In the genomic region with DNA sequence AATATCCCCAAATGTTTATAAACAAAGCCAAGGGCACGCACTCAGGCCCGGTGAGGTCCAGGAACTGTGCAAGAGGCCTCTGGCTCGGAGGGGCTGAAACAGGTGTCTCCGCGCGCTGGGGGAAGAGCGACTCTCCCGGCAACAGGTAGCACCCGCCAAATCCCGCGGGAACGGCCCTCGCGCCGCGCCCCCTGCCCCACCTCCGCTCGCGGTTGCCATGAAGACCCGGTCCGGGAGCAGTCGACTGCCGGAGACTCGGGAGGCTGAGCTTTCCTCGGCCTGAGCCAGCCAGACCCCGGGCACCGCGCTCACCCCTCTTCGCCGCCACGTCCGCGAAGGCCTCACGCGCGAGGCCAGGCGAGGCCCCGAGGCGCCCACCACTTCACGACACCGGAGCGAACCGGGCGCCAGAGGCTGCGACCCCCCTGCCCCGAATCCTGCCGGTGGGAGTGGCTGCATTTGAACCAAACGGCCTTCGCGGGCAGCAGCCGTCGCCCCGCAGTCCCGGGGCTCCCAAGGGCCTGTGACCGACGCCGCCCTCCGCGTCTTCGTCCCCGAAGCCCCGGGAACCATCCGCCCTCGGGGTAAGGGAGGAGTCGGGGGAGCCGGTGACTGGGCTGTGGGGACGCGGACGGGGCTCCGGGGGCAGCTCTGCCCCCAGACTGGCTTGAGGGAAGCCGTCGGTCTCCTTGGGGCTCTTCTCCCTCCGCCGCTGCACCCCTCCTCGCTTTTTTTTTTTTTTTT, we compare ENCODE assay signal across 8 cellular contexts. TPM values are rescaled to one million over a fixed set of nuclear protein-coding genes. Genes with fewer than 3 reads are reported as not detected.
DNase-seq lines count a peak whose midpoint lies in the region; ATAC-seq and TF ChIP-seq lines count a peak whose summit lies in the region.

A gene with protein sequence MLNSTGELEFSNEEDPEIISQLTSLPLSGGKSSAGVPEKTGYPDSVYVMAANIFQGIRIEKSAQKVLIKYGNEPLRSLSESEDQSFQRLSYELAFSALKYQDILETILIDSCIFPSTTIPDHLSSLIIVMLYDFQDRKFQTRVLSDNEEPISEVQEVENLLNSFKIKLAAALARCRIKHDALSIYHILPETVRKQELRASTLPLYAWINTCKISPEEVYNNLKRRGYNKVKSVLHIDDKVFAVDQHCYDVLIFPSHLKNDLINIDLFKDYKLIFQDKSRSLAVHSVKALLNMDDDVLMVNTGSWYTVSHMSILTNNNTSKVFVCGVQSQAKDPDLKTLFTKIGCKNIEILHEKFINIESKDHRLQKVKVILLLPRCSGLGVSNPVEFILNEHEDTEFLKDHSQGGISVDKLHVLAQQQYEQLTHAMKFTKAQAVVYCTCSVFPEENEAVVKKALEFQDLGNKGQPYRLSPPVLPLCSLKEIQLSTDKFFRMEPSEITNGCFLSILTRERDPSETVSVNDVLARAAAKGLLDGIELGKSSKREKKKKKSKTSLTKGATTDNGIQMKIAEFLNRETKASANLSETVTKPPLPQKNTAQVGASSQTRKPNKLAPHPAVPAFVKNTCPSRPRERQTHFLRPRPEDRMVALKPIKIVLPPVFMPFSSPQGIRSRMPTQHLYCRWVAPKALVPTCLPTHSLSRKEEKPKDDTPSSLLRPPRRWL (plus strand): TSS at position 239 of the 744 bp plus-strand sequence. CDS start 739 bp downstream, outside the sequence.

- DNase-seq in SHP77 (lab: John Stamatoyannopoulos, UW) (peak; percentile 66 to 67), SHP77 treated with DMSO at 0.1 percent for 48 hours (lab: John Stamatoyannopoulos, UW) (no peak), SW480 (ENCODE audit: low spot score) (peak; percentile 79), mucosa of descending colon (peak; percentile 89 to 93 (median 89)), tibial artery (peak in 1 of 2 donors; percentile 80), hepatic stellate cell (ENCODE audit: low spot score) (no peak)

- 1% methylated on average over 75 of the region's 75 CpGs for WGBS in HUES64

- H3K36me3 ChIP-seq in HUES64 (ENCODE audit: insufficient read depth, low read length) (peaks cover 13% of the 10 kb centered on the region), endocrine pancreas (ENCODE audit: control insufficient read depth, insufficient read depth, low read length) (no peaks in the 10 kb centered on the region), mucosa of descending colon (ENCODE audit: low read depth) (no peaks in the 10 kb centered on the region), tibial artery (no peaks in the 10 kb centered on the region)

- H3K4me3 ChIP-seq in HUES64 (ENCODE audit: low read length), result peak within 1 kb of the TSS; percentile 83
- H3K4me3 ChIP-seq in endocrine pancreas (ENCODE audit: control insufficient read depth, insufficient read depth, low read length), result peak within 1 kb of the TSS; percentile 77
- peak within 1 kb of the TSS; percentile 33 for H3K4me3 ChIP-seq in mucosa of descending colon
- H3K4me3 ChIP-seq in tibial artery, result peak within 1 kb of the TSS; percentile 65 to 77

- intact Hi-C loops in mucosa of descending colon (cut with DNase I, micrococcal nuclease) (no loop called here), tibial artery (cut with DNase I; ENCODE audit: low total_unique reads) (loop anchor here (10.0 kb wide), 1 partner anchor 155 kb away; no protein-coding TSS in a partner anchor)

- peaks cover 7% of the 10 kb centered on the region; the same call in 1 of the 2 replicates for H3K9me3 ChIP-seq in HUES64 (ENCODE audit: insufficient read depth, low read depth, low read length)
- no peaks in the 10 kb centered on the region for H3K9me3 ChIP-seq in endocrine pancreas (ENCODE audit: control insufficient read depth, low read length)
- no peaks in the 10 kb centered on the region for H3K9me3 ChIP-seq in mucosa of descending colon
- no peaks in the 10 kb centered on the region for H3K9me3 ChIP-seq in tibial artery

- TF ChIP-seq CTCF in mucosa of descending colon (IDR thresholded peaks at IDR 0.05) (no peak), tibial artery (IDR thresholded peaks at IDR 0.05) (no peak)

- H3K4me1 ChIP-seq in HUES64 (ENCODE audit: insufficient read depth, low read length) (0 out of 2 replicates have a peak, but pooled peaks cover 6% of the 10 kb centered on the region), endocrine pancreas (ENCODE audit: control insufficient read depth, insufficient read depth, low read length) (no peaks in the 10 kb centered on the region), mucosa of descending colon (ENCODE audit: low read depth) (no peaks in the 10 kb centered on the region), tibial artery (peaks cover 0 to 16% (median 2%) of the 10 kb centered on the region in 4 donors)

- ATAC-seq in mucosa of descending colon, result peak; percentile 95

- H3K9ac ChIP-seq in HUES64 (ENCODE audit: low read depth, low read length) (peak within 1 kb of the TSS; percentile 85), endocrine pancreas (ENCODE audit: control insufficient read depth, insufficient read depth, low read length) (peak within 1 kb of the TSS; percentile 68)

- H3K27me3 ChIP-seq in HUES64 (ENCODE audit: insufficient read depth, low read length) (no peaks in the 10 kb centered on the region), endocrine pancreas (ENCODE audit: control insufficient read depth, insufficient read depth, low read length) (no peaks in the 10 kb centered on the region), tibial artery (no peaks in the 10 kb centered on the region)

- peak within 1 kb of the TSS; percentile 71 for H3K27ac ChIP-seq in HUES64 (ENCODE audit: low read depth, low read length)
- peak within 1 kb of the TSS; percentile 72 to 83 for H3K27ac ChIP-seq in tibial artery

RNA-seq across cellular contexts. Expression of the gene that starts here (rescaled TPM):
- polyA plus RNA-seq in HUES64 (2013, experiment 1 of 2), result 8.9 TPM
- 12.1 TPM for polyA plus RNA-seq in HUES64 (2013, experiment 2 of 2)
- 10 to 100 TPM in 2 of 3 donors, 1 to 10 TPM in 1; 5.6 to 18.1 (median 11.7) TPM for total RNA-seq in mucosa of descending colon

Comparison
In these comparisons a context has a peak if more than half of its experiments do, and no peak if none do; other contexts are left out.
1. DNase-seq: peak in SHP77 (2 of 2), SW480 (single experiment) and mucosa of descending colon (3 of 3); none in SHP77 treated with DMSO at 0.1 percent for 48 hours (single experiment) and hepatic stellate cell (single experiment).
2. H3K4me3 ChIP-seq: peak in every context shown above with its lines; median percentile 83 in HUES64; 77 in endocrine pancreas; 71 in tibial artery; 33 in mucosa of descending colon.